28 cellular contexts compared by ENCODE assay signal in genomic region chr3:168796339-168796738, GRCh38.
"Had no signal": no experiment of that assay in that cellular context is flagged by ENCODE, and none has a peak within 500 bp of the region (broad histone marks: within the 10 kb centered on the region; RNA-seq: fewer than 3 reads in every experiment).

No MANE protein-coding gene starts in this region.

- H3K4me3 Mint-ChIP-seq: natural killer cell treated with Interleukin-12 subunit alpha and Interleukin-12 subunit beta and Interleukin-15 and Interleukin-18, amount 100 ng/mL, for 72 hours; nephron progenitor cell; neural crest cell; stimulated activated effector memory CD8-positive, alpha-beta T cell treated with anti-CD3 and anti-CD28 coated beads, Interleukin-12 subunit alpha, Interleukin-12 subunit beta, amount 100 ng/mL, for 72 hours; stimulated activated naive B cell treated with anti-CD40 and anti-IgM and Interleukin-4, amounts not matched to agents 10 μg/mL and 1 μg/mL and 100 μg/mL, for 72 hours; stimulated activated naive CD8-positive, alpha-beta T cell treated with anti-CD3 and anti-CD28 coated beads, Interleukin-15, Interleukin-2, amounts not matched to agents 100 ng/mL and 50 ng/mL, for 24 hours had no signal

- H3K4me1 Mint-ChIP-seq: nephron progenitor cell; stimulated activated effector memory CD8-positive, alpha-beta T cell treated with anti-CD3 and anti-CD28 coated beads, Interleukin-12 subunit alpha, Interleukin-12 subunit beta, amount 100 ng/mL, for 72 hours; stimulated activated naive B cell treated with anti-CD40 and anti-IgM and Interleukin-4, amounts not matched to agents 10 μg/mL and 1 μg/mL and 100 μg/mL, for 72 hours had no signal

- H3K27me3 Mint-ChIP-seq: natural killer cell treated with Interleukin-12 subunit alpha and Interleukin-12 subunit beta and Interleukin-15 and Interleukin-18, amount 100 ng/mL, for 72 hours; progenitor cell of endocrine pancreas; stimulated activated naive B cell treated with anti-CD40 and anti-IgM and Interleukin-4, amounts not matched to agents 10 μg/mL and 1 μg/mL and 100 μg/mL, for 72 hours had no signal

- H3K36me3 Mint-ChIP-seq: natural killer cell treated with Interleukin-12 subunit alpha and Interleukin-12 subunit beta and Interleukin-15 and Interleukin-18, amount 100 ng/mL, for 72 hours; stimulated activated effector memory CD8-positive, alpha-beta T cell treated with anti-CD3 and anti-CD28 coated beads, Interleukin-12 subunit alpha, Interleukin-12 subunit beta, amount 100 ng/mL, for 72 hours; stimulated activated naive B cell treated with anti-CD40 and anti-IgM and Interleukin-4, amounts not matched to agents 10 μg/mL and 1 μg/mL and 100 μg/mL, for 72 hours had no signal

- H3K27ac Mint-ChIP-seq: natural killer cell treated with Interleukin-12 subunit alpha and Interleukin-12 subunit beta and Interleukin-15 and Interleukin-18, amount 100 ng/mL, for 72 hours; nephron progenitor cell; progenitor cell of endocrine pancreas; stimulated activated effector memory CD8-positive, alpha-beta T cell treated with anti-CD3 and anti-CD28 coated beads, Interleukin-12 subunit alpha, Interleukin-12 subunit beta, amount 100 ng/mL, for 72 hours; stimulated activated naive B cell treated with anti-CD40 and anti-IgM and Interleukin-4, amounts not matched to agents 10 μg/mL and 1 μg/mL and 100 μg/mL, for 72 hours; stimulated activated naive CD8-positive, alpha-beta T cell treated with anti-CD3 and anti-CD28 coated beads, Interleukin-15, Interleukin-2, amounts not matched to agents 100 ng/mL and 50 ng/mL, for 24 hours had no signal

- DNase-seq: nephron progenitor cell; nucleus accumbens; ovary; posterior cingulate gyrus; psoas muscle; right cardiac atrium; right lobe of liver; sigmoid colon; small intestine; stimulated activated CD4-positive, alpha-beta T cell treated with anti-CD3 and anti-CD28 coated beads, Interleukin-15, amount 100 ng/mL, for 24 hours; stimulated activated CD4-positive, alpha-beta T cell treated with anti-CD3 and anti-CD28 coated beads, Interleukin-2, amount 100 ng/mL, for 24 hours; stimulated activated CD4-positive, alpha-beta T cell treated with anti-CD3 and anti-CD28 coated beads, Interleukin-2, amount 100 ng/mL, for 48 hours; stimulated activated CD4-positive, alpha-beta T cell treated with anti-CD3 and anti-CD28 coated beads, Interleukin-4, amount 100 ng/mL, for 24 hours; stimulated activated naive B cell treated with anti-CD40 and anti-IgM and Interleukin-4, amounts not matched to agents 10 μg/mL and 1 μg/mL and 100 μg/mL, for 72 hours; stimulated activated naive CD4-positive, alpha-beta T cell treated with Interleukin-2 at 50 U/mL for 16 hours; stomach; thyroid gland; trophoblast cell; upper lobe of left lung had no signal

- H3K9me3 Mint-ChIP-seq: nephron progenitor cell; neural crest cell; stimulated activated naive B cell treated with anti-CD40 and anti-IgM and Interleukin-4, amounts not matched to agents 10 μg/mL and 1 μg/mL and 100 μg/mL, for 72 hours; stimulated activated naive CD8-positive, alpha-beta T cell treated with anti-CD3 and anti-CD28 coated beads, Interleukin-15, Interleukin-2, amounts not matched to agents 100 ng/mL and 50 ng/mL, for 24 hours had no signal

- ATAC-seq: natural killer cell treated with Interleukin-12 subunit alpha and Interleukin-12 subunit beta and Interleukin-15 and Interleukin-18, amount 100 ng/mL, for 72 hours; psoas muscle; right cardiac atrium; right lobe of liver; stimulated activated effector memory CD8-positive, alpha-beta T cell treated with anti-CD3 and anti-CD28 coated beads, Interleukin-12 subunit alpha, Interleukin-12 subunit beta, amount 100 ng/mL, for 72 hours; stimulated activated naive B cell treated with anti-CD40 and anti-IgM and Interleukin-4, amounts not matched to agents 10 μg/mL and 1 μg/mL and 100 μg/mL, for 72 hours had no signal

- H3K9me3 ChIP-seq: neutrophil, ovary, psoas muscle, right lobe of liver, sigmoid colon, stomach, thoracic aorta, thyroid gland, tibial nerve, upper lobe of left lung, vagina had no signal
